In the genomic region with DNA sequence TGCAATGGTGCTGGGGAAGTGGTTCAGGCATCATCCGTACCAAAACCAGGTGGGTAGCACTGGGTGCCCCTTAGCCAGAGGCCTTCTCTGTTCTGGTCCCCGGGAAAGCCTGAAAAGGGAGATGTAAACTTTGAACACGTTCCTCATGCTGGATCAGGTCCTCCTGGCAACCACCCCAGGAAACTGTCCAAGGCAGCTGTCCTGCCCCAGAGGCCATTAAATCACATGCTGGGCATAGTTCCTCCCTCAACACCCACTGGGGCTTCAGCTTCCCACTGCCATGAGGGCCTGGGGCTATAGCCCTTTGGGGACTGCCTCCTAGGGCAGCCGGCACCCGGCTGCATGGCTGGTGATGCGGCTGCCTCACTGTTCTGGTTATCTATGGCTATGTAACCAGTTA, we compare ENCODE assay signal across 32 cellular contexts.
"Had no signal": no experiment of that assay in that cellular context is flagged by ENCODE, and none has a peak within 500 bp of the region (broad histone marks: within the 10 kb centered on the region; RNA-seq: fewer than 3 reads in every experiment).

No MANE protein-coding gene starts in this region.

- H3K4me2 ChIP-seq: PC-9 had no signal

- H3K27ac ChIP-seq: brain microvascular endothelial cell, PC-9, RWPE1, SK-N-MC, WERI-Rb-1 had no signal

- H3K27me3 ChIP-seq: brain microvascular endothelial cell had no signal

- H3K4me3 ChIP-seq: PC-9, SK-N-MC had no signal

- ATAC-seq: activated CD8-positive, alpha-beta memory T cell treated with anti-CD3 and anti-CD28 coated beads, Interleukin-2, amount 10 ng/mL, durations not matched to agents 7 days and 5 days; activated naive CD8-positive, alpha-beta T cell treated with anti-CD3 and anti-CD28 coated beads, Interleukin-2, amount 50 U/mL, for 24 hours; Right ventricle myocardium inferior had no signal

- H3K36me3 ChIP-seq: brain microvascular endothelial cell, WERI-Rb-1 had no signal

- DNase-seq: activated CD4-positive, alpha-beta memory T cell treated with anti-CD3 and anti-CD28 coated beads, Interleukin-2, amount 10 ng/mL, durations not matched to agents 7 days and 5 days; activated CD4-positive, alpha-beta T cell treated with anti-CD3 and anti-CD28 coated beads for 1 hour; activated CD4-positive, alpha-beta T cell treated with anti-CD3 and anti-CD28 coated beads for 48 hours; activated CD4-positive, CD25-positive, alpha-beta regulatory T cell; activated CD8-positive, alpha-beta memory T cell treated with anti-CD3 and anti-CD28 coated beads for 24 hours; activated CD8-positive, alpha-beta memory T cell treated with anti-CD3 and anti-CD28 coated beads, Interleukin-2, amount 10 ng/mL, durations not matched to agents 7 days and 5 days; activated CD8-positive, alpha-beta memory T cell treated with anti-CD3 and anti-CD28 coated beads, Interleukin-2, amount 50 U/mL, for 48 hours; activated effector memory CD4-positive, alpha-beta T cell treated with Interleukin-2 at 50 U/mL for 16 hours; activated naive CD4-positive, alpha-beta T cell treated with anti-CD3 and anti-CD28 coated beads, Interleukin-2, amount 10 ng/mL, durations not matched to agents 7 days and 5 days; activated naive CD8-positive, alpha-beta T cell treated with anti-CD3 and anti-CD28 coated beads, Interleukin-2, amount 50 U/mL, for 24 hours; activated T-cell treated with anti-CD3 and anti-CD28 coated beads, Interleukin-2, amount 50 U/mL, for 48 hours; anterior cingulate cortex; brain microvascular endothelial cell; central memory CD4-positive, alpha-beta T cell; Kasumi-1; KG1; MM.1S; MV-4-11; NCI-H1092 treated with DMSO at 0.1 percent for 48 hours; NCI-H1417; NCI-H146; NCI-H187; NCI-H2029 treated with DMSO at 0.1 percent for 48 hours; NCI-H2107; NCI-H2171; NCI-H510A treated with DMSO at 0.1 percent for 48 hours; PC-9; T1000; WERI-Rb-1 had no signal

- H2AFZ ChIP-seq: PC-9 had no signal
